20 cellular contexts compared by ENCODE assay signal in the genomic region with DNA sequence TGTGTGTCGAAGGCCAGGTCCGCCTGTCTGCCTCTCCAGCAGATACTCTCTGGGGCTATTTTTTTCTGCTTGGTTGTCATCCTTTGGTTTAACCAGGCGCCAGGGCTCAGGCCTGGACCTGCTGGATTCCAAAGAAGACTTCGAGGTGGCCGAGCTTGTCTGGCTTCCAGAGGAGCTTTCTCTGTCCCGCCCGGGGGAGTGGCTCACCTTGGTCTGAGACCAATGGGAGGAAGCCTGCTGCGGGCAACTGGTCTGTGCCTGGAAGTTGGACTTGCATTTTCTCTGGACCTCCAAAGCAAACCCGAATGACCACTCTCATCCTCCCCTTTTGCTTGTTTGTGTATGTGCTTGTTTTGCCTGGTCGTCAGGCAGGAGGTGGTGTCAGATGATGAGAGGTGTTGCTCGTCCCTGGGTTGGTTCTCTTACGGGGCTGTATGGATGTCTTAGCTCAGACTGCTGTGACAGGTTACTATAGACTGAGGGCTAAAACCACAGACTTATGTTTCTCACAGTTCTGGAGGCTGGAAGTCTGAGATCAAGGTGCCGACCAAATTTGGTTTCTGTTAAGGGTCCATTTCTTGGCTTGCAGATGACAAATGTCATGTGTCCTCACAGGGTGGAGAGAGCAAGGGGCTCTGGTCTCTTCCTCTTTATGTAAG. TPM values are rescaled to one million over a fixed set of nuclear protein-coding genes. Genes with fewer than 3 reads are reported as not detected.
A peak's percentile ranks its signal among the peaks of the same experiment; 100 is the strongest.
DNase-seq lines count a peak whose midpoint lies in the region; ATAC-seq and TF ChIP-seq lines count a peak whose summit lies in the region.
"Had no signal": no experiment of that assay in that cellular context is flagged by ENCODE, and none has a peak within 500 bp of the region (broad histone marks: within the 10 kb centered on the region; RNA-seq: fewer than 3 reads in every experiment).

No MANE protein-coding gene starts in this region.

- H3K4me1 ChIP-seq in mammary epithelial cell (ENCODE audit: insufficient read depth, low read length) = peaks cover 57% of the 10 kb centered on the region
- peaks cover 50% of the 10 kb centered on the region for H3K4me1 ChIP-seq in hepatocyte (ENCODE audit: insufficient read depth)
- H3K4me1 ChIP-seq in testis = peaks cover 24% of the 10 kb centered on the region
- H3K4me1 ChIP-seq in CD8-positive, alpha-beta memory T cell (ENCODE audit: insufficient read depth, low read length) = peaks cover 30% of the 10 kb centered on the region

- intact Hi-C loops in mammary epithelial cell (cut with micrococcal nuclease) = no loop called here
- intact Hi-C loops in testis (cut with DNase I; ENCODE audit: low total_unique reads) = no loop called here

- H3K9me3 ChIP-seq in mammary epithelial cell (replicated peaks; ENCODE audit: insufficient read depth, low read length) = no peaks in the 10 kb centered on the region
- H3K9me3 ChIP-seq in hepatocyte (ENCODE audit: low read depth) = no peaks in the 10 kb centered on the region
- H3K9me3 ChIP-seq in testis = no peaks in the 10 kb centered on the region
- no peaks in the 10 kb centered on the region for H3K9me3 ChIP-seq in CD8-positive, alpha-beta memory T cell (ENCODE audit: low read length)
- H3K9me3 ChIP-seq: gastroesophageal sphincter had no signal

- H2AFZ ChIP-seq in mammary epithelial cell (ENCODE audit: low read depth, low read length) (no peak overlapping the region), hepatocyte (no peak overlapping the region)

- H3K79me2 ChIP-seq in mammary epithelial cell (ENCODE audit: insufficient read depth, low read length) = peaks cover 99% of the 10 kb centered on the region
- H3K79me2 ChIP-seq in hepatocyte = peaks cover 94% of the 10 kb centered on the region

- H3K27ac Mint-ChIP-seq in activated naive CD8-positive, alpha-beta T cell = peak overlapping the region; percentile 4
- H3K27ac Mint-ChIP-seq in activated naive CD8-positive, alpha-beta T cell treated with anti-CD3 and anti-CD28 coated beads for 36 hours = no peak overlapping the region
- no peak overlapping the region for H3K27ac Mint-ChIP-seq in CD8-positive, alpha-beta memory T cell
- H3K27ac Mint-ChIP-seq: activated B cell treated with CpG ODN at 0.5 μM for 24 hours; effector memory CD8-positive, alpha-beta T cell had no signal

- H3K9me2 ChIP-seq in hepatocyte (replicated peaks; ENCODE audit: insufficient read depth) = no peaks in the 10 kb centered on the region

- H3K4me3 Mint-ChIP-seq in activated naive CD8-positive, alpha-beta T cell = no peak overlapping the region
- H3K4me3 Mint-ChIP-seq in activated naive CD8-positive, alpha-beta T cell treated with anti-CD3 and anti-CD28 coated beads for 36 hours = no peak overlapping the region
- no peak overlapping the region for H3K4me3 Mint-ChIP-seq in CD8-positive, alpha-beta memory T cell
- H3K4me3 Mint-ChIP-seq: activated B cell treated with CpG ODN at 0.5 μM for 24 hours; effector memory CD8-positive, alpha-beta T cell had no signal

- H3K9ac ChIP-seq in mammary epithelial cell (ENCODE audit: insufficient read depth, low read length) = peak overlapping the region; percentile 82

- no peaks in the 10 kb centered on the region for H3K36me3 Mint-ChIP-seq in activated naive CD8-positive, alpha-beta T cell
- peaks cover 2% of the 10 kb centered on the region for H3K36me3 Mint-ChIP-seq in activated naive CD8-positive, alpha-beta T cell treated with anti-CD3 and anti-CD28 coated beads for 36 hours
- H3K36me3 Mint-ChIP-seq in CD8-positive, alpha-beta memory T cell = no peaks in the 10 kb centered on the region
- H3K36me3 Mint-ChIP-seq: CD4-positive, CD25-positive, alpha-beta regulatory T cell; T-cell had no signal

- H3K36me3 ChIP-seq in mammary epithelial cell (ENCODE audit: insufficient read depth, low read length) (no peaks in the 10 kb centered on the region), hepatocyte (replicated peaks; ENCODE audit: insufficient read depth, low read depth) (no peaks in the 10 kb centered on the region), testis (ENCODE audit: low read depth, missing control alignments) (no peaks in the 10 kb centered on the region)
- no peaks in the 10 kb centered on the region for H3K36me3 ChIP-seq in CD8-positive, alpha-beta memory T cell (ENCODE audit: insufficient read depth, low read length)
- H3K36me3 ChIP-seq: brain microvascular endothelial cell, gastroesophageal sphincter had no signal

- no peak overlapping the region for H3K4me3 ChIP-seq in mammary epithelial cell (replicated peaks in 1 of 3; ENCODE audit: insufficient read depth in 1 of 3, low read depth in 2 of 3, low read length in 3 of 3)
- H3K4me3 ChIP-seq in hepatocyte = no peak overlapping the region
- H3K4me3 ChIP-seq in testis = no peak overlapping the region
- H3K4me3 ChIP-seq in CD8-positive, alpha-beta memory T cell (ENCODE audit: low read length) = no peak overlapping the region
- H3K4me3 ChIP-seq: gastroesophageal sphincter, GM12878 had no signal

- no peak for TF ChIP-seq POLR2A in testis (IDR thresholded peaks at IDR 0.05)

- peaks cover 83% of the 10 kb centered on the region for H3K4me1 Mint-ChIP-seq in activated naive CD8-positive, alpha-beta T cell (ENCODE audit: low read depth)
- H3K4me1 Mint-ChIP-seq in activated naive CD8-positive, alpha-beta T cell treated with anti-CD3 and anti-CD28 coated beads for 36 hours = peaks cover 60% of the 10 kb centered on the region
- H3K4me1 Mint-ChIP-seq in CD8-positive, alpha-beta memory T cell = peaks cover 5 to 13% (median 12%) of the 10 kb centered on the region in 3 donors
- H3K4me1 Mint-ChIP-seq: activated B cell treated with CpG ODN at 0.5 μM for 24 hours had no signal

- in situ Hi-C loops in mammary epithelial cell (cut with MboI; ENCODE audit: low sequenced_read_pairs in 2 of 2) = no loop called here

- H3K4me2 ChIP-seq in mammary epithelial cell (ENCODE audit: insufficient read depth, low read depth, low read length) = peak overlapping the region; percentile 16
- peak overlapping the region; percentile 50 for H3K4me2 ChIP-seq in hepatocyte

- no peaks in the 10 kb centered on the region for H4K20me1 ChIP-seq in mammary epithelial cell (ENCODE audit: insufficient read depth, low read length)
- H4K20me1 ChIP-seq in hepatocyte (ENCODE audit: insufficient read depth, poor library complexity, severe bottlenecking) = peaks cover 31% of the 10 kb centered on the region

- TF ChIP-seq CTCF in mammary epithelial cell (conservative IDR thresholded peaks at IDR 0.05 in 1 of 2, IDR thresholded peaks at IDR 0.05 in 1 of 2; ENCODE audit: extremely low read depth in 1 of 2, insufficient read depth in 1 of 2, low read depth in 1 of 2, low read length in 2 of 2) (no peak), hepatocyte (IDR thresholded peaks at IDR 0.05; ENCODE audit: poor library complexity) (no peak), testis (IDR thresholded peaks at IDR 0.05) (no peak)

- POLR2A ChIA-PET in CD8-positive, alpha-beta memory T cell (lab: Charles Lee) = no interaction called here

- no peaks in the 10 kb centered on the region for H3K27me3 Mint-ChIP-seq in activated naive CD8-positive, alpha-beta T cell
- no peaks in the 10 kb centered on the region for H3K27me3 Mint-ChIP-seq in activated naive CD8-positive, alpha-beta T cell treated with anti-CD3 and anti-CD28 coated beads for 36 hours
- peaks cover 3 to 8% of the 10 kb centered on the region in 2 donors for H3K27me3 Mint-ChIP-seq in CD8-positive, alpha-beta memory T cell

- no peak for ATAC-seq in GM21717 (IDR thresholded peaks at IDR 0.05; ENCODE audit: unreplicated experiment)
- ATAC-seq: effector memory CD8-positive, alpha-beta T cell; gastroesophageal sphincter; GM12878 had no signal

- 25% methylated on average over 13 of the region's 13 CpGs for WGBS in mammary epithelial cell (ENCODE audit: low coverage, missing lambda C conversion rate)
- 78% methylated on average over 13 of the region's 13 CpGs for WGBS in hepatocyte (ENCODE audit: low lambda C conversion rate, missing lambda C conversion rate)
- WGBS in testis, 2 donors = 90 to 96% methylated on average over 13 of the region's 13 CpGs

- DNase-seq in activated naive CD8-positive, alpha-beta T cell treated with anti-CD3 and anti-CD28 coated beads for 36 hours = no peak
- DNase-seq in mammary epithelial cell (peak; percentile 91), hepatocyte (ENCODE audit: low spot score) (no peak), testis (peak; percentile 4), NCI-H128 (lab: John Stamatoyannopoulos, UW; ENCODE audit: unreplicated experiment) (no peak)
- DNase-seq in CD8-positive, alpha-beta memory T cell = no peak
- DNase-seq: 8988T; activated B cell treated with CpG ODN at 0.5 μM for 24 hours; activated gamma-delta T cell treated with Interleukin-2 at 50 U/mL for 16 hours; brain microvascular endothelial cell; CD4-positive, CD25-positive, alpha-beta regulatory T cell; effector memory CD8-positive, alpha-beta T cell; EL; NCI-H187; NCI-H526 treated with DMSO at 0.1 percent for 48 hours; T-cell had no signal

- H3K9me3 Mint-ChIP-seq in activated naive CD8-positive, alpha-beta T cell (ENCODE audit: low read depth) = no peaks in the 10 kb centered on the region
- no peaks in the 10 kb centered on the region for H3K9me3 Mint-ChIP-seq in activated naive CD8-positive, alpha-beta T cell treated with anti-CD3 and anti-CD28 coated beads for 36 hours
- H3K9me3 Mint-ChIP-seq in CD8-positive, alpha-beta memory T cell = no peaks in the 10 kb centered on the region
- H3K9me3 Mint-ChIP-seq: CD4-positive, CD25-positive, alpha-beta regulatory T cell; effector memory CD8-positive, alpha-beta T cell; T-cell had no signal

- peak overlapping the region; percentile 95 for H3K27ac ChIP-seq in mammary epithelial cell (ENCODE audit: insufficient read depth, low read depth, low read length)
- peak overlapping the region; percentile 47 for H3K27ac ChIP-seq in hepatocyte
- H3K27ac ChIP-seq in testis = no peak overlapping the region
- no peak overlapping the region for H3K27ac ChIP-seq in CD8-positive, alpha-beta memory T cell (ENCODE audit: low read depth, low read length)
- H3K27ac ChIP-seq: gastroesophageal sphincter had no signal

- CTCF ChIA-PET in mammary epithelial cell (lab: Charles Lee; ENCODE audit: low non-redundant PET) = no interaction called here
- CTCF ChIA-PET in CD8-positive, alpha-beta memory T cell (lab: Charles Lee) = no interaction called here

- no TSS peak for BruUV-seq in mammary epithelial cell (replicated peaks; lab: Mats Ljungman, UMichigan)

- no peaks in the 10 kb centered on the region for H3K27me3 ChIP-seq in mammary epithelial cell (ENCODE audit: insufficient read depth, low read length)
- H3K27me3 ChIP-seq in hepatocyte = no peaks in the 10 kb centered on the region
- H3K27me3 ChIP-seq in testis = no peaks in the 10 kb centered on the region
- H3K27me3 ChIP-seq in CD8-positive, alpha-beta memory T cell (ENCODE audit: insufficient read depth, low read length, poor library complexity, severe bottlenecking) = no peaks in the 10 kb centered on the region
- H3K27me3 ChIP-seq: brain microvascular endothelial cell, gastroesophageal sphincter had no signal

- dilution Hi-C loops in mammary epithelial cell (cut with HindIII; ENCODE audit: low sequenced_read_pairs) = no loop called here

RNA-seq across cellular contexts. Expression of a gene that starts 19.3 kb away (rescaled TPM):
- 10 to 100 TPM; 17.7 to 18.9 TPM for total RNA-seq in activated naive CD8-positive, alpha-beta T cell treated with anti-CD3 and anti-CD28 coated beads for 36 hours
- total RNA-seq in mammary epithelial cell = 10 to 100 TPM; 42.3 to 60.3 TPM
- 20.7 TPM for polyA plus RNA-seq in mammary epithelial cell
- 117 TPM for polyA minus RNA-seq in mammary epithelial cell
- 21.7 and 42.9 TPM in 2 replicates for total RNA-seq in hepatocyte
- 10.8 and 14.4 TPM in 2 replicates for polyA plus RNA-seq in hepatocyte
- 100 to 1,000 TPM; 157 to 172 TPM for total RNA-seq in testis
- 25.8 TPM for polyA plus RNA-seq in testis (ENCODE audit: insufficient read depth, low read depth, low replicate concordance)
- 10 to 100 TPM; 10.9 to 11.3 TPM for total RNA-seq in CD8-positive, alpha-beta memory T cell
- 2.1 TPM for polyA plus RNA-seq in CD8-positive, alpha-beta memory T cell

Comparison
In these comparisons a context has a peak if more than half of its experiments do, and no peak if none do; other contexts are left out.
1. DNase-seq: peak in mammary epithelial cell (single experiment) and testis (single experiment); none in activated naive CD8-positive, alpha-beta T cell treated with anti-CD3 and anti-CD28 coated beads for 36 hours (single experiment), hepatocyte (single experiment), CD8-positive, alpha-beta memory T cell (0 of 5) and NCI-H128 (single experiment).
2. H3K27ac ChIP-seq: peak in mammary epithelial cell (single experiment) and hepatocyte (single experiment); none in testis (0 of 2) and CD8-positive, alpha-beta memory T cell (single experiment).